4 cellular contexts compared by ENCODE assay signal in genomic region chr16:83538707-83539106, GRCh38.
A peak's percentile ranks its signal among the peaks of the same experiment; 100 is the strongest.
TF ChIP-seq lines count a peak whose summit lies in the region.

No MANE protein-coding gene starts in this region.

TF ChIP-seq in HepG2, 621 proteins besides CTCF, POLR2A, EP300 and RAD21:
- TF ChIP-seq ZNF841 (CRISPR knock-in tag; IDR thresholded peaks at IDR 0.05; ENCODE audit: borderline replicate concordance): no peak
- no peak for TF ChIP-seq AHR (CRISPR knock-in tag; IDR thresholded peaks at IDR 0.05)
- peak; percentile 76; the same call in 1 of the 2 replicates for TF ChIP-seq NFE2L2 (IDR thresholded peaks at IDR 0.05; ENCODE audit: low read length)

TF ChIP-seq in A549, 52 proteins besides CTCF, POLR2A, EP300 and RAD21:
- no peak for TF ChIP-seq TFCP2L1 (CRISPR knock-in tag; IDR thresholded peaks at IDR 0.05)
- TF ChIP-seq HES2 (IDR thresholded peaks at IDR 0.05): no peak
- TF ChIP-seq NFE2L2 (conservative IDR thresholded peaks at IDR 0.05; ENCODE audit: low read length): 0 out of 2 replicates have a peak, but pooled peaks have one; percentile 24
- TF ChIP-seq HOXA7 (CRISPR knock-in tag; IDR thresholded peaks at IDR 0.05): no peak
- peak; percentile 22 for TF ChIP-seq MAFK (IDR thresholded peaks at IDR 0.05; ENCODE audit: partially characterized antibody)
- no peak for TF ChIP-seq FOSL2 (IDR thresholded peaks at IDR 0.05)
- no peak for TF ChIP-seq FOSL2 (CRISPR knock-in tag; IDR thresholded peaks at IDR 0.05)
- no peak for TF ChIP-seq KDM1A (IDR thresholded peaks at IDR 0.05; ENCODE audit: low read depth)
- TF ChIP-seq RARB (CRISPR knock-in tag; IDR thresholded peaks at IDR 0.05): no peak

TF ChIP-seq in IMR-90, 13 proteins besides CTCF, POLR2A, EP300 and RAD21:
- TF ChIP-seq MAZ (IDR thresholded peaks at IDR 0.05; ENCODE audit: borderline replicate concordance, low read depth, low read length) (no peak), NFE2L2 (IDR thresholded peaks at IDR 0.05; ENCODE audit: low read depth, low read length) (peak; percentile 59; the same call in 1 of the 2 replicates)
TF ChIP-seq in IMR-90: peak in this region for 1.

TF ChIP-seq in K562, 482 proteins besides CTCF, POLR2A, EP300 and RAD21:
- no peak for TF ChIP-seq ZNF224 (CRISPR knock-in tag; IDR thresholded peaks at IDR 0.05)
- TF ChIP-seq NFE2L1 (tag; IDR thresholded peaks at IDR 0.05; ENCODE audit: borderline replicate concordance, low read depth): 0 out of 2 replicates have a peak, but pooled peaks have one; percentile 18
